In the genomic region with DNA sequence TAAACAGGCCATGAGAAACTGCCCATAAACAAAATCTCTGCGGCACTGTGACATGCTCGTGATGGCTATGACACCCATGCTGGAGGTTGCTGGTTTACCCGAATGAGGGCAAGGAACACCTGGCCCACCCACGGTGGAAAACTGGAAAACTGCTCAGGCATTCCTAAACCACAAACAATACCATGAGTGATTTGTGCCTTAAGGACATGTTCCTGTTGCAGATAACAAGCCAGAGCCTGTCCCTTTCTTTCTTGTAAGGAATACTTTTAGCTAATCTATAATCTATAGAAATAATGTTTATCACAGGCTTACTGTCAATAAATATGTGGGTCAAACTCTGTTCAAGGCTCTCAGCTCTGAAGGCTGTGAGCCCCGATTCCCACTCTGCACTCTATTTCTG, we compare ENCODE assay signal across 23 cellular contexts. TPM values are rescaled to one million over a fixed set of nuclear protein-coding genes. Genes with fewer than 3 reads are reported as not detected.
DNase-seq lines count a peak whose midpoint lies in the region; ATAC-seq, FAIRE-seq and TF ChIP-seq lines count a peak whose summit lies in the region.
"Had no signal": no experiment of that assay in that cellular context is flagged by ENCODE, and none has a peak within 500 bp of the region (broad histone marks: within the 10 kb centered on the region; RNA-seq: fewer than 3 reads in every experiment).

No MANE protein-coding gene starts in this region.

- peaks cover 63% of the 10 kb centered on the region for H3K36me3 Mint-ChIP-seq in type B pancreatic cell

- intact Hi-C loops in left lung (cut with DNase I) = no loop called here

- TF ChIP-seq CTCF in H1 (IDR thresholded peaks at IDR 0.05; ENCODE audit: control extremely low read depth in 1 of 3, insufficient read depth in 1 of 3, low read depth in 1 of 3, low read length in 3 of 3) (no peak), epithelial cell of esophagus (IDR thresholded peaks at IDR 0.05; ENCODE audit: insufficient read depth, low read depth, low read length, missing control alignments) (no peak), left lung (IDR thresholded peaks at IDR 0.05) (no peak), type B pancreatic cell (conservative IDR thresholded peaks at IDR 0.05) (no peak)

- 91% methylated on average over 5 of the region's 5 CpGs; no CpG with 5 or more reads in 1 of the 2 experiments for WGBS in H1 (ENCODE audit: extremely low coverage in 1 of 2, insufficient coverage in 1 of 2, insufficient read length in 1 of 2, insufficient replicate concordance in 2 of 2, low coverage in 1 of 2, low lambda C conversion rate in 2 of 2, missing lambda C conversion rate in 1 of 2), 2 experiments
- WGBS in trophoblast cell (ENCODE audit: extremely low coverage, insufficient coverage, insufficient read length) = no CpG with 5 or more reads among the region's 5 CpGs

- no peaks in the 10 kb centered on the region for H3K27me3 ChIP-seq in BLaER1
- no peaks in the 10 kb centered on the region; a peak in 1 of 7 replicates for H3K27me3 ChIP-seq in H1 (replicated peaks in 1 of 4; ENCODE audit: control insufficient read depth in 3 of 4, extremely low read depth in 1 of 4, insufficient read depth in 3 of 4, low read length in 3 of 4)
- H3K27me3 ChIP-seq in trophoblast cell (ENCODE audit: insufficient read depth, low read length) = no peaks in the 10 kb centered on the region
- H3K27me3 ChIP-seq in left lung = no peaks in the 10 kb centered on the region
- H3K27me3 ChIP-seq: BE2C had no signal

- no peak overlapping the region for H3K14ac ChIP-seq in H1 (ENCODE audit: insufficient read length)
- no peak overlapping the region for H3K14ac ChIP-seq in trophoblast cell (ENCODE audit: low read length)

- H2AFZ ChIP-seq in H1 (ENCODE audit: low read length) (no peak overlapping the region), trophoblast cell (ENCODE audit: insufficient read depth, low read length, poor library complexity) (no peak overlapping the region)
- H2AFZ ChIP-seq: GM23248 had no signal

- no peak overlapping the region for H3K56ac ChIP-seq in H1 (replicated peaks; ENCODE audit: insufficient read length, low read depth, low read length)

- H3K4me3 ChIP-seq in BLaER1 (0 out of 2 replicates have a peak overlapping the region, but pooled peaks have one; percentile 1), H1 (ENCODE audit: extremely low read depth in 1 of 4, insufficient read depth in 2 of 4, low read depth in 3 of 4, low read length in 4 of 4) (no peak overlapping the region), epithelial cell of esophagus (ENCODE audit: low read length) (no peak overlapping the region), trophoblast cell (ENCODE audit: low read depth, low read length) (no peak overlapping the region), left lung (no peak overlapping the region)
- H3K4me3 ChIP-seq: A549, GM23248, HAP-1 had no signal

- H3K27ac Mint-ChIP-seq in type B pancreatic cell = no peak overlapping the region
- H3K27ac Mint-ChIP-seq: CD4-positive, alpha-beta memory T cell; HFFc6 had no signal

- H3K4me3 Mint-ChIP-seq in type B pancreatic cell = no peak overlapping the region
- H3K4me3 Mint-ChIP-seq: HFFc6 had no signal

- H3K27me3 Mint-ChIP-seq in type B pancreatic cell = no peaks in the 10 kb centered on the region
- H3K27me3 Mint-ChIP-seq: CD4-positive, alpha-beta memory T cell had no signal

- H2BK20ac ChIP-seq in H1 (ENCODE audit: low read length) = no peak overlapping the region

- POLR2A ChIA-PET in H1 (lab: Charles Lee; ENCODE audit: partially characterized antibody) = interaction anchor here (1.2 to 2.8 kb wide), 6 partner anchors 9 to 27 kb away, joined by 3 to 15 read pairs (median 7); no protein-coding TSS in a partner anchor

- no peak for TF ChIP-seq RAD21 in H1 (IDR thresholded peaks at IDR 0.05 in 1 of 2, conservative IDR thresholded peaks at IDR 0.05 in 1 of 2; ENCODE audit: low read depth in 2 of 2, low read length in 2 of 2)

- H3K9me3 ChIP-seq in BLaER1 (peaks cover 61% of the 10 kb centered on the region), H1 (ENCODE audit: insufficient read depth in 2 of 2, low read depth in 1 of 2, low read length in 1 of 2) (peaks cover 26 to 28% of the 10 kb centered on the region in 2 experiments), trophoblast cell (ENCODE audit: insufficient read depth, low read depth, low read length) (peaks cover 7% of the 10 kb centered on the region), left lung (peaks cover 5 to 78% of the 10 kb centered on the region in 2 donors)
- H3K9me3 ChIP-seq: BE2C had no signal

- no peak for TF ChIP-seq EP300 in H1 (IDR thresholded peaks at IDR 0.05; ENCODE audit: borderline replicate concordance in 1 of 2, low read depth in 2 of 2, low read length in 2 of 2)

- H3K36me3 ChIP-seq in BLaER1 = peaks cover 64% of the 10 kb centered on the region
- peaks cover 34 to 60% (median 51%) of the 10 kb centered on the region in 4 experiments for H3K36me3 ChIP-seq in H1 (ENCODE audit: control insufficient read depth in 2 of 4, insufficient read depth in 4 of 4, low read length in 3 of 4)
- peaks cover 31 to 43% of the 10 kb centered on the region in 2 experiments for H3K36me3 ChIP-seq in trophoblast cell (ENCODE audit: control insufficient read depth in 1 of 2, insufficient read depth in 2 of 2, low read length in 2 of 2)
- H3K36me3 ChIP-seq in left lung = peaks cover 17 to 60% of the 10 kb centered on the region in 2 donors

- no peaks in the 10 kb centered on the region for H3K4me1 Mint-ChIP-seq in type B pancreatic cell (ENCODE audit: unreplicated experiment)
- H3K4me1 Mint-ChIP-seq: CD4-positive, alpha-beta memory T cell had no signal

- H4K5ac ChIP-seq in H1 (ENCODE audit: insufficient read length, low read depth, low read length) = no peak overlapping the region

- H3K9me3 Mint-ChIP-seq in type B pancreatic cell = peaks cover 19% of the 10 kb centered on the region

- H3K4me2 ChIP-seq in BLaER1 (no peak overlapping the region), H1 (ENCODE audit: insufficient read depth in 1 of 2, low read depth in 2 of 2, low read length in 2 of 2) (no peak overlapping the region), trophoblast cell (ENCODE audit: low read length) (no peak overlapping the region)
- H3K4me2 ChIP-seq: A549 had no signal

- H3K18ac ChIP-seq in H1 (ENCODE audit: extremely low read depth, low read length) (no peak overlapping the region), trophoblast cell (ENCODE audit: low read length) (no peak overlapping the region)

- H2BK120ac ChIP-seq in H1 (replicated peaks; ENCODE audit: low read depth, low read length) (no peak overlapping the region), trophoblast cell (ENCODE audit: insufficient read depth, low read length, poor library complexity) (no peak overlapping the region)

- H3K23me2 ChIP-seq in H1 (ENCODE audit: low read depth, low read length) = no peaks in the 10 kb centered on the region

- peak in 1 of 2 experiments; percentile 32; a peak in 1 of 3 replicates for TF ChIP-seq POLR2A in H1 (IDR thresholded peaks at IDR 0.05; ENCODE audit: control extremely low read depth in 1 of 2, low read depth in 2 of 2, low read length in 2 of 2)

- H3K79me1 ChIP-seq in H1 (ENCODE audit: low read depth, low read length) = no peaks in the 10 kb centered on the region
- no peaks in the 10 kb centered on the region for H3K79me1 ChIP-seq in trophoblast cell (ENCODE audit: low read length)

- H4K8ac ChIP-seq in H1 (ENCODE audit: extremely low read depth, insufficient read depth, low read length) = no peak overlapping the region
- no peak overlapping the region for H4K8ac ChIP-seq in trophoblast cell (ENCODE audit: low read depth, low read length)

- no peak overlapping the region for H2BK15ac ChIP-seq in H1 (ENCODE audit: low read length)

- H3K4ac ChIP-seq in H1 (replicated peaks; ENCODE audit: insufficient read length, low read depth, low read length) (no peak overlapping the region), trophoblast cell (ENCODE audit: low read depth, low read length) (no peak overlapping the region)

- H4K12ac ChIP-seq in trophoblast cell (ENCODE audit: low read depth, low read length) = no peak overlapping the region

- H3K4me1 ChIP-seq in BLaER1 (no peaks in the 10 kb centered on the region), H1 (replicated peaks in 1 of 4; ENCODE audit: control insufficient read depth in 3 of 4, insufficient read depth in 4 of 4, low read length in 3 of 4) (no peaks in the 10 kb centered on the region), trophoblast cell (ENCODE audit: control insufficient read depth in 1 of 2, insufficient read depth in 2 of 2, low read length in 2 of 2) (no peaks in the 10 kb centered on the region), left lung (no peaks in the 10 kb centered on the region)
- H3K4me1 ChIP-seq: A549, BE2C, HAP-1 had no signal

- H2AK5ac ChIP-seq in H1 (ENCODE audit: low read depth, low read length) = no peak overlapping the region
- no peak overlapping the region for H2AK5ac ChIP-seq in trophoblast cell (ENCODE audit: low read length)

- H2BK5ac ChIP-seq in H1 (ENCODE audit: low read depth, low read length) = no peak overlapping the region
- H2BK5ac ChIP-seq in trophoblast cell (ENCODE audit: low read depth, low read length, poor library complexity) = no peak overlapping the region

- no peak for ATAC-seq in GM21717 (IDR thresholded peaks at IDR 0.05; ENCODE audit: unreplicated experiment)
- ATAC-seq in left lung = no peak
- ATAC-seq: A549 had no signal

- CTCF ChIA-PET in H1 (lab: Charles Lee; ENCODE audit: partially characterized antibody) = interaction anchor here (0.9 to 1.4 kb wide), 2 partner anchors 13 to 16 kb away, joined by 3 read pairs; partner anchors contain the start of gene ZNF561

- DNase-seq in H1 (ENCODE audit: low read depth in 1 of 2, low spot score in 2 of 2) = no peak
- peak; percentile 24 for DNase-seq in epithelial cell of esophagus (ENCODE audit: low read depth)
- peak; percentile 27 to 29 for DNase-seq in trophoblast cell
- DNase-seq in left lung = no peak
- no peak for DNase-seq in type B pancreatic cell (ENCODE audit: extremely low spot score, unreplicated experiment)
- DNase-seq: 8988T; ACHN; AML-193; BE2C; C1 segment of cervical spinal cord; Calu3; CD4-positive, alpha-beta memory T cell; COR-L47; DMS53; DMS79 treated with DMSO at 0.1 percent for 48 hours; GF-D8; GM23248; HFFc6 had no signal

- no peak overlapping the region for H2BK12ac ChIP-seq in H1 (ENCODE audit: low read depth, low read length)
- H2BK12ac ChIP-seq in trophoblast cell (ENCODE audit: low read length) = no peak overlapping the region

- no peak overlapping the region for H4K91ac ChIP-seq in H1 (replicated peaks; ENCODE audit: insufficient read length, low read length)
- no peak overlapping the region for H4K91ac ChIP-seq in trophoblast cell (ENCODE audit: low read depth, low read length)

- H3K27ac ChIP-seq in BLaER1 (no peak overlapping the region), H1 (ENCODE audit: low read depth, low read length) (no peak overlapping the region), trophoblast cell (ENCODE audit: low read depth, low read length) (no peak overlapping the region), left lung (no peak overlapping the region)
- H3K27ac ChIP-seq: A549, GM23248 had no signal

- no peak overlapping the region for H3K9ac ChIP-seq in BLaER1
- H3K9ac ChIP-seq in H1 (replicated peaks in 1 of 4; ENCODE audit: extremely low read depth in 1 of 4, low read depth in 3 of 4, low read length in 3 of 4) = no peak overlapping the region
- H3K9ac ChIP-seq in trophoblast cell (ENCODE audit: low read length) = no peak overlapping the region
- H3K9ac ChIP-seq: GM23248 had no signal

- H4K20me1 ChIP-seq in BLaER1 = no peaks in the 10 kb centered on the region
- H4K20me1 ChIP-seq in H1 (replicated peaks in 1 of 2; ENCODE audit: control insufficient read depth in 1 of 2, insufficient read depth in 2 of 2, low read length in 2 of 2) = no peaks in the 10 kb centered on the region

- FAIRE-seq in H1 (lab: Jason Lieb, UNC) = no peak
- FAIRE-seq: A549, GM12891 had no signal

- H3K79me2 ChIP-seq in H1 (ENCODE audit: control insufficient read depth in 1 of 2, insufficient read depth in 2 of 2, low read length in 2 of 2) (no peaks in the 10 kb centered on the region), trophoblast cell (ENCODE audit: control insufficient read depth, insufficient read depth, low read length, poor library complexity) (no peaks in the 10 kb centered on the region)

- no peak overlapping the region for H3K23ac ChIP-seq in H1 (ENCODE audit: insufficient read length)
- H3K23ac ChIP-seq in trophoblast cell (ENCODE audit: low read length) = no peak overlapping the region

RNA-seq across cellular contexts. Expression of gene ZNF561, which starts 12.1 kb away (rescaled TPM):
- 57.6 and 64.7 TPM in 2 replicates for total RNA-seq in H1 (2021; fragmentation: NEBNext Ultra II Directional; extraction: Animal tissue kit (Norgen Biotek cat#: 25700))
- 25.0 and 28.6 TPM in 2 replicates for polyA plus RNA-seq in H1 (2011; rRNA removed)
- 37.0 TPM for polyA plus RNA-seq in H1 (2011; cell fraction: cytosol; rRNA removed)
- polyA plus RNA-seq in H1 (2011; cell fraction: nucleus; rRNA removed) = 29.6 TPM
- polyA plus RNA-seq in H1 (2012, experiment 1 of 2) = 38.8 to 77.6 TPM (median 54.1 TPM) in 4 replicates
- polyA plus RNA-seq in H1 (2012, experiment 2 of 2) = 20.3 TPM
- 34.7 TPM for polyA plus RNA-seq in H1 (2013, experiment 1 of 2)
- polyA plus RNA-seq in H1 (2013, experiment 2 of 2) = 31.5 TPM
- polyA minus RNA-seq in H1 (2011; rRNA and poly(A)+ RNA removed) = 122 and 128 TPM in 2 replicates
- polyA minus RNA-seq in H1 (2011; cell fraction: cytosol; rRNA and poly(A)+ RNA removed) = 50.1 TPM
- polyA minus RNA-seq in H1 (2011; cell fraction: nucleus; rRNA and poly(A)+ RNA removed) = 118 TPM
- 34.5 and 34.6 TPM in 2 replicates for polyA plus RNA-seq in trophoblast cell (2013)
- total RNA-seq in left lung = 10 to 100 TPM; 40.1 to 43.9 TPM
- total RNA-seq in type B pancreatic cell (ENCODE audit: low replicate concordance) = 86.2 and 93.7 TPM in 2 replicates

RNA-seq across cellular contexts. Expression of gene ZNF121, which starts 24.6 kb away (rescaled TPM):
- 194 and 220 TPM in 2 replicates for total RNA-seq in H1 (2021; fragmentation: NEBNext Ultra II Directional; extraction: Animal tissue kit (Norgen Biotek cat#: 25700))
- polyA plus RNA-seq in H1 (2011; rRNA removed) = 13.6 and 22.2 TPM in 2 replicates
- polyA plus RNA-seq in H1 (2011; cell fraction: cytosol; rRNA removed) = 23.1 TPM
- polyA plus RNA-seq in H1 (2011; cell fraction: nucleus; rRNA removed) = 16.1 TPM
- polyA plus RNA-seq in H1 (2012, experiment 1 of 2) = 43.4 to 75.9 TPM (median 52.0 TPM) in 4 replicates
- polyA plus RNA-seq in H1 (2012, experiment 2 of 2) = 3.5 TPM
- polyA plus RNA-seq in H1 (2013, experiment 1 of 2) = 107 TPM
- polyA plus RNA-seq in H1 (2013, experiment 2 of 2) = 103 TPM
- polyA minus RNA-seq in H1 (2011; rRNA and poly(A)+ RNA removed) = 119 and 170 TPM in 2 replicates
- 108 TPM for polyA minus RNA-seq in H1 (2011; cell fraction: cytosol; rRNA and poly(A)+ RNA removed)
- 75.8 TPM for polyA minus RNA-seq in H1 (2011; cell fraction: nucleus; rRNA and poly(A)+ RNA removed)
- polyA plus RNA-seq in trophoblast cell (2013) = 24.2 and 25.1 TPM in 2 replicates
- 10 to 100 TPM; 24.4 to 34.1 TPM for total RNA-seq in left lung
- 58.7 and 60.0 TPM in 2 replicates for total RNA-seq in type B pancreatic cell (ENCODE audit: low replicate concordance)

Comparison
In these comparisons a context has a peak if more than half of its experiments do, and no peak if none do; other contexts are left out.
1. DNase-seq: peak in epithelial cell of esophagus (single experiment) and trophoblast cell (2 of 2); none in H1 (0 of 2), left lung (0 of 2) and type B pancreatic cell (single experiment).